Comparison of ENCODE assay signal across 8 cellular contexts in the genomic region with DNA sequence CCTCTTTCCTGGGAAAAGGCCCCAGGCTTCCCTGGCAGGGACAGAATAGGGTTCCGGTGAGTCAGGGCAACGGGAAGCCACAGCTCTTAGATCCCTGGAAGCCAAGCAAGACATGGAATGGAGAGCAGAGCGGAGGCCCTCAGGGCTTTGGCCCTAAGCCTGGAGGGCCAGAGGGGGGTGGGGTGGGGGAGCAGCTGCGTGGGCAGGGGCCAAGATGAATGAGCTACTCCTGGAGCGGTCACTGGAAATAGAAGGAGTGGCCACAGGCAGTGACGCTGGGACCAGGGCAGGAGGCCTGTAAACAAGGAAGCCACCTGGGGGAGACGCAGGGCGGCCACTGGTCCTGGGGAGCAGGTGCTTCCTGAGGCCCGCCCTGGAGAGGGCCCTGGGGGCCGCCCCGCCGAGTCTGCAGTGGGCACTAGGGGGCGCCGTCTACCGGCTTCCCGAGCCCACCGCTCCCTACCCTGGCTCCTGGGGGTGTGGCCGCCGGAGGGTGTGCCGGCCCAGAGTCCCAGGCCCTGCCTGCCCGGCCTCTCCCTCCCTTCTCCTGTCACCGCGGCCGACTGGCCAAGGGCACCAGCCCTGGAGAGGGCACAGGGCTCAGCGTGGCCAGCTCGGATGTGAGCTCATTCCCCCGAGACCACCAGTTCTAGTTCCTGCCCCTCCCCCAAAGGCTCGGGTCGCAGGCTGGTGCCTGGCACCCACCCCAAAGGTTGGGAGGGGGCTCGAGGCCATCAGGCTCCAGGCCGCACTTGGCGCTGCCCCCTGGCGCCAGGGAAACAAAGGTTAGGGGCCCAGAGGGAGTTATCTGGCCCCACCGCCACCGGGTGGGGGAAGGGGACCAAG.
A peak's percentile ranks its signal among the peaks of the same experiment; 100 is the strongest.
DNase-seq lines count a peak whose midpoint lies in the region; ATAC-seq and TF ChIP-seq lines count a peak whose summit lies in the region.

No MANE protein-coding gene starts in this region.

- no peaks in the 10 kb centered on the region for H3K27me3 ChIP-seq in layer of hippocampus (ENCODE audit: control insufficient read depth, insufficient read depth, low read length)

- H3K4me3 ChIP-seq in choroid plexus epithelial cell (ENCODE audit: low read depth, low read length): peak overlapping the region; percentile 55

- ATAC-seq in HG03103 (IDR thresholded peaks at IDR 0.05; ENCODE audit: low read depth, unreplicated experiment): peak; percentile 65

- DNase-seq in SIG-M5 treated with dmso at 0.1 percent for 504 hours (lab: John Stamatoyannopoulos, UW; ENCODE audit: unreplicated experiment): peak; percentile 47
- DNase-seq in SIG-M5 (lab: John Stamatoyannopoulos, UW): no peak
- peak; percentile 70 for DNase-seq in NCI-H2227 treated with DMSO at 0.1 percent for 48 hours (lab: John Stamatoyannopoulos, UW)
- peak; percentile 65 for DNase-seq in activated CD4-positive, alpha-beta T cell treated with anti-CD3 and anti-CD28 coated beads for 1 hour
- peak; percentile 70 for DNase-seq in choroid plexus epithelial cell (ENCODE audit: low read depth)
- DNase-seq in stimulated activated CD4-positive, alpha-beta T cell treated with anti-CD3 and anti-CD28 coated beads, Interleukin-1b, Interleukin-23, amount 100 ng/mL, for 24 hours (ENCODE audit: low read depth in 4 of 4, low spot score in 1 of 4): peak; percentile 55 to 80 (median 67)

- peak overlapping the region; percentile 84 for H3K27ac ChIP-seq in layer of hippocampus (ENCODE audit: low read depth, low read length)

- TF ChIP-seq CTCF in choroid plexus epithelial cell (conservative IDR thresholded peaks at IDR 0.05; ENCODE audit: low read depth, low read length): peak; percentile 75
